ENCODE assay signal across 11 cellular contexts in the genomic region with DNA sequence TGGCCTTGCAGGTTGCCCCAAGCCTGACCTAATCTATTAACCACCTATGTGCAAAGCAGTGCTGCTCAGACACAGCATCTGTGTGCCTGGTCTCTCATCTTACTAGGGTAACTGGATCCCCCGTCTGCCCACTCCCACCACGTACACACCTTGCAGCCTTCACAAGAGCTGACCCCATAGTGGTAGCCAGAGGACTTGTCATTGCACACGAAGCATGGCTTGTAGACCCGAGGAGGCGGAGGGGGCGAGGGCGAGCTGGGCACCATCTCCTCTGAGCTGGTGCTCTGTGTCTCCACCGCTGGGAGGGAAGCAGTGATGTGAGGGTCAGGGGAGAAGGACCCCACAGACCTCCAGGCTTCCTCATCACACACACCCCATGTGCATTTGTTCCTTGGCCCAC. TPM values are rescaled to one million over a fixed set of nuclear protein-coding genes. Genes with fewer than 3 reads are reported as not detected.
DNase-seq lines count a peak whose midpoint lies in the region; ATAC-seq lines count a peak whose summit lies in the region.
"Had no signal": no experiment of that assay in that cellular context is flagged by ENCODE, and none has a peak within 500 bp of the region (broad histone marks: within the 10 kb centered on the region; RNA-seq: fewer than 3 reads in every experiment).

No MANE protein-coding gene starts in this region.

- peak overlapping the region; percentile 89 for H3K27ac Mint-ChIP-seq in activated CD4-positive, alpha-beta memory T cell treated with anti-CD3 and anti-CD28 coated beads for 36 hours

- H3K79me1 ChIP-seq in mesenchymal stem cell (replicated peaks; ENCODE audit: low read length, poor library complexity, severe bottlenecking), result peaks cover 11% of the 10 kb centered on the region

- peaks cover 34% of the 10 kb centered on the region for H3K36me3 Mint-ChIP-seq in activated CD4-positive, alpha-beta memory T cell treated with anti-CD3 and anti-CD28 coated beads for 36 hours

- no peak overlapping the region for H2BK120ac ChIP-seq in mesenchymal stem cell (ENCODE audit: low read depth, low read length)

- POLR2A ChIA-PET in activated CD4-positive, alpha-beta memory T cell treated with anti-CD3 and anti-CD28 coated beads for 36 hours (lab: Charles Lee), result interaction anchor here (1.1 to 1.3 kb wide), 2 partner anchors 9 to 16 kb away, joined by 4 to 5 read pairs; no protein-coding TSS in a partner anchor

- H3K18ac ChIP-seq in mesenchymal stem cell (ENCODE audit: low read depth in 1 of 2, low read length in 2 of 2), result no peak overlapping the region

- intact Hi-C loops in activated CD4-positive, alpha-beta memory T cell treated with anti-CD3 and anti-CD28 coated beads for 36 hours (cut with micrococcal nuclease), result no loop called here

- peak overlapping the region in 10 of 11 experiments; percentile 23 to 83 (median 66); a peak in 14 of 22 replicates for H3K9ac ChIP-seq in BLaER1 treated with 17β-estradiol and CSF1 and Interleukin-3, amounts not matched to agents 10 nM and 100 nM
- H3K9ac ChIP-seq in mesenchymal stem cell (ENCODE audit: low read length), result peak overlapping the region; percentile 91
- H3K9ac ChIP-seq: KMS-11 had no signal

- WGBS in mesenchymal stem cell, result 92% methylated on average over 8 of the region's 8 CpGs

- no peak overlapping the region for H4K91ac ChIP-seq in mesenchymal stem cell (ENCODE audit: low read length)

- peaks cover 77 to 90% (median 86%) of the 10 kb centered on the region in 10 experiments for H3K4me1 ChIP-seq in BLaER1 treated with 17β-estradiol and CSF1 and Interleukin-3, amounts not matched to agents 10 nM and 100 nM
- peaks cover 16% of the 10 kb centered on the region for H3K4me1 ChIP-seq in mesenchymal stem cell (ENCODE audit: control insufficient read depth, insufficient read depth, low read depth, low read length)

- H2AK5ac ChIP-seq in mesenchymal stem cell (ENCODE audit: low read length, severe bottlenecking), result no peak overlapping the region

- H3K27ac ChIP-seq in BLaER1 treated with 17β-estradiol and CSF1 and Interleukin-3, amounts not matched to agents 10 nM and 100 nM, result peak overlapping the region in 10 of 11 experiments; percentile 72 to 83 (median 80); a peak in 19 of 22 replicates
- no peak overlapping the region for H3K27ac ChIP-seq in mesenchymal stem cell (ENCODE audit: low read length, poor library complexity, severe bottlenecking)
- H3K27ac ChIP-seq: KMS-11, neutrophil, WERI-Rb-1 had no signal

- H2BK5ac ChIP-seq in mesenchymal stem cell (ENCODE audit: low read depth, low read length, poor library complexity, severe bottlenecking), result no peak overlapping the region

- no peak for ATAC-seq in GM18511 (IDR thresholded peaks at IDR 0.05; ENCODE audit: unreplicated experiment)

- H3K4me2 ChIP-seq in BLaER1 treated with 17β-estradiol and CSF1 and Interleukin-3, amounts not matched to agents 10 nM and 100 nM, result peak overlapping the region; percentile 77 to 99 (median 97)
- no peak overlapping the region for H3K4me2 ChIP-seq in mesenchymal stem cell (ENCODE audit: low read length, poor library complexity, severe bottlenecking)
- H3K4me2 ChIP-seq: KMS-11 had no signal

- no peak for DNase-seq in activated CD4-positive, alpha-beta memory T cell treated with anti-CD3 and anti-CD28 coated beads for 36 hours
- DNase-seq in mesenchymal stem cell, result no peak
- DNase-seq in middle frontal gyrus (ENCODE audit: extremely low spot score, low spot score), result no peak
- DNase-seq in NCI-H1105 treated with DMSO at 0.1 percent for 48 hours (lab: John Stamatoyannopoulos, UW), result no peak
- DNase-seq: C1 segment of cervical spinal cord, HCEC 1CT, WERI-Rb-1 had no signal

- H3K36me3 ChIP-seq in BLaER1 treated with 17β-estradiol and CSF1 and Interleukin-3, amounts not matched to agents 10 nM and 100 nM, result peaks cover 20 to 51% (median 40%) of the 10 kb centered on the region in 11 experiments
- peaks cover 43 to 55% of the 10 kb centered on the region in 2 experiments for H3K36me3 ChIP-seq in mesenchymal stem cell (ENCODE audit: control insufficient read depth in 1 of 2, insufficient read depth in 2 of 2, low read depth in 1 of 2, low read length in 2 of 2)
- H3K36me3 ChIP-seq: neutrophil had no signal

- H3K4ac ChIP-seq in mesenchymal stem cell (ENCODE audit: low read depth in 1 of 2, low read length in 2 of 2), result peak overlapping the region in 1 of 2 experiments; percentile 18

- no peak overlapping the region for H3K14ac ChIP-seq in mesenchymal stem cell (ENCODE audit: low read length in 2 of 2)

- H4K20me1 ChIP-seq in BLaER1 treated with 17β-estradiol and CSF1 and Interleukin-3, amounts not matched to agents 10 nM and 100 nM, result peaks cover 0 to 6% (median 0%) of the 10 kb centered on the region in 11 experiments; a peak in 3 of 22 replicates

- no peaks in the 10 kb centered on the region for H3K9me3 ChIP-seq in BLaER1 treated with 17β-estradiol and CSF1 and Interleukin-3, amounts not matched to agents 10 nM and 100 nM (replicated peaks in 1 of 11)
- no peaks in the 10 kb centered on the region for H3K9me3 ChIP-seq in mesenchymal stem cell (ENCODE audit: control insufficient read depth, low read length)
- H3K9me3 ChIP-seq: neutrophil had no signal

- no peak overlapping the region for H3K4me3 Mint-ChIP-seq in activated CD4-positive, alpha-beta memory T cell treated with anti-CD3 and anti-CD28 coated beads for 36 hours

- no peak overlapping the region for H2BK15ac ChIP-seq in mesenchymal stem cell (ENCODE audit: low read depth, poor library complexity, severe bottlenecking)

- H3K4me3 ChIP-seq in BLaER1 treated with 17β-estradiol and CSF1 and Interleukin-3, amounts not matched to agents 10 nM and 100 nM, result peak overlapping the region in 5 of 10 experiments; percentile 39 to 86 (median 79); a peak in 6 of 20 replicates
- H3K4me3 ChIP-seq in mesenchymal stem cell (ENCODE audit: insufficient read depth in 1 of 2, low read depth in 1 of 2, low read length in 2 of 2), result no peak overlapping the region

- CTCF ChIA-PET in activated CD4-positive, alpha-beta memory T cell treated with anti-CD3 and anti-CD28 coated beads for 36 hours (lab: Charles Lee), result interaction anchor here (4.1 to 13.0 kb wide), 8 partner anchors 19 to 129 kb away, joined by 38 to 172 read pairs (median 86); a partner anchor contains a TSS

- H3K23ac ChIP-seq in mesenchymal stem cell (ENCODE audit: low read length in 2 of 2), result no peak overlapping the region

- H3K27me3 Mint-ChIP-seq in activated CD4-positive, alpha-beta memory T cell treated with anti-CD3 and anti-CD28 coated beads for 36 hours, result no peaks in the 10 kb centered on the region

- peak overlapping the region in 1 of 2 experiments; percentile 29 for H2BK12ac ChIP-seq in mesenchymal stem cell (ENCODE audit: low read length in 2 of 2)

- no peak overlapping the region for H4K8ac ChIP-seq in mesenchymal stem cell (ENCODE audit: low read length)

- H3K27me3 ChIP-seq in BLaER1 treated with 17β-estradiol and CSF1 and Interleukin-3, amounts not matched to agents 10 nM and 100 nM, result no peaks in the 10 kb centered on the region
- no peaks in the 10 kb centered on the region for H3K27me3 ChIP-seq in mesenchymal stem cell (ENCODE audit: control insufficient read depth in 1 of 2, insufficient read depth in 1 of 2, low read length in 2 of 2)

- H3K9me3 Mint-ChIP-seq in activated CD4-positive, alpha-beta memory T cell treated with anti-CD3 and anti-CD28 coated beads for 36 hours, result no peaks in the 10 kb centered on the region

- H3K4me1 Mint-ChIP-seq in activated CD4-positive, alpha-beta memory T cell treated with anti-CD3 and anti-CD28 coated beads for 36 hours (ENCODE audit: low read depth), result peaks cover 57% of the 10 kb centered on the region

- H2AFZ ChIP-seq in mesenchymal stem cell (ENCODE audit: low read depth, low read length), result no peak overlapping the region

RNA-seq across cellular contexts. Expression of a gene that starts 8.4 kb away (rescaled TPM):
- total RNA-seq in activated CD4-positive, alpha-beta memory T cell treated with anti-CD3 and anti-CD28 coated beads for 36 hours, result 100 to 1,000 TPM; 168 to 169 TPM
- 0.19 TPM for polyA plus RNA-seq in mesenchymal stem cell (2013, experiment 1 of 2)
- 0.10 TPM for polyA plus RNA-seq in mesenchymal stem cell (2013, experiment 2 of 2)

RNA-seq across cellular contexts. Expression of a gene that starts 16.5 kb away (rescaled TPM):
- 10 to 100 TPM; 21.8 to 25.2 TPM for total RNA-seq in activated CD4-positive, alpha-beta memory T cell treated with anti-CD3 and anti-CD28 coated beads for 36 hours
- 20.0 TPM for polyA plus RNA-seq in mesenchymal stem cell (2013, experiment 1 of 2)
- 20.3 TPM for polyA plus RNA-seq in mesenchymal stem cell (2013, experiment 2 of 2)

RNA-seq across cellular contexts. Expression of a gene that starts 34.8 kb away (rescaled TPM):
- 10 to 100 TPM; 21.4 to 23.7 TPM for total RNA-seq in activated CD4-positive, alpha-beta memory T cell treated with anti-CD3 and anti-CD28 coated beads for 36 hours
- polyA plus RNA-seq in mesenchymal stem cell (2013, experiment 1 of 2), result 9.3 TPM
- 8.4 TPM for polyA plus RNA-seq in mesenchymal stem cell (2013, experiment 2 of 2)

RNA-seq across cellular contexts. Expression of a gene that starts 35.0 kb away (rescaled TPM):
- total RNA-seq in activated CD4-positive, alpha-beta memory T cell treated with anti-CD3 and anti-CD28 coated beads for 36 hours, result 10 to 100 TPM; 32.6 to 37.5 TPM
- 8.0 TPM for polyA plus RNA-seq in mesenchymal stem cell (2013, experiment 1 of 2)
- polyA plus RNA-seq in mesenchymal stem cell (2013, experiment 2 of 2), result 7.8 TPM

RNA-seq across cellular contexts. Expression of a gene that starts 52.6 kb away (rescaled TPM):
- 10 to 100 TPM; 70.0 to 77.2 TPM for total RNA-seq in activated CD4-positive, alpha-beta memory T cell treated with anti-CD3 and anti-CD28 coated beads for 36 hours
- 1.2 TPM for polyA plus RNA-seq in mesenchymal stem cell (2013, experiment 1 of 2)
- polyA plus RNA-seq in mesenchymal stem cell (2013, experiment 2 of 2), result 1.2 TPM
